In the genomic region with DNA sequence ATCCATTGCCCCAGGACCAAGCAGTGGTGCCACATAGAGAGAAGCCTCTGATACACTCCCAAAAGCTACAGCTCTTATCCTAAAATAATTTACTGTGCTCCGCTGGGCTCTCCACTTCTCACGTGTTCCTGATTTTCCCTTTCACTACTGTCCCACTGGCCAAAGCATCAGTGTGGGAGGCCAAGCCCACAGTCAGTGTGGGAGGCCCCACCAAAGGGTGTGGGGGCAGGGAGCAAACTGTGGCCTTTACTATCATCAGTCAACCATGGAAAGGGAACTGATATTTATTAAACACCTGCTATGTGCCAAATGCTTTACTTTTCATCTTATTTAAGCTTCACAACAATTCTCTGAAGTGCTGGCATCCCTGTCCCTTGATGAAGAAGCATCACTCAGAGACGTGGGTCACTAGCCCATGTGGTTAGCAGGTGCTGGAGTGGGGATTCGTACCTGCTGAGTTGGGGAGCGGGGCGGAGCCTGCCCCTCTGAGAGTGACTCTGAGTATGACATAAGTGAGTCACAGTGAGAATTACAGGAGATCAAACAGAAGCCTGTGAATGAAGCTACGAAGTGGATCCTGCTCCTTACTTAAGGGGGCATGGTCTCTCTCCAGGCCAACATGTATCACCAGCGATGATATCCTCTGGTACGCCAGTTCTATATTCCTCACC, we compare ENCODE assay signal across 21 cellular contexts. TPM values are rescaled to one million over a fixed set of nuclear protein-coding genes. Genes with fewer than 3 reads are reported as not detected.
A peak's percentile ranks its signal among the peaks of the same experiment; 100 is the strongest.
DNase-seq lines count a peak whose midpoint lies in the region; ATAC-seq and TF ChIP-seq lines count a peak whose summit lies in the region.
"Had no signal": no experiment of that assay in that cellular context is flagged by ENCODE, and none has a peak within 500 bp of the region (broad histone marks: within the 10 kb centered on the region; RNA-seq: fewer than 3 reads in every experiment).

No MANE protein-coding gene starts in this region.

- H4K91ac ChIP-seq in neuronal stem cell (ENCODE audit: low read depth, low read length, poor library complexity): no peak overlapping the region

- H3K9me3 Mint-ChIP-seq in type B pancreatic cell (peaks cover 11% of the 10 kb centered on the region), GM23338 (no peaks in the 10 kb centered on the region)
- H3K9me3 Mint-ChIP-seq in stimulated activated naive CD8-positive, alpha-beta T cell treated with anti-CD3 and anti-CD28 coated beads, Interleukin-15, amount 100 ng/mL, for 72 hours: no peaks in the 10 kb centered on the region
- H3K9me3 Mint-ChIP-seq: CD4-positive, CD25-positive, alpha-beta regulatory T cell had no signal

- no peak overlapping the region for H3K4me2 ChIP-seq in mammary epithelial cell (ENCODE audit: insufficient read depth, low read depth, low read length)
- peak overlapping the region; percentile 14; the same call in 1 of the 2 replicates for H3K4me2 ChIP-seq in OCI-LY7 (ENCODE audit: low read length)
- H3K4me2 ChIP-seq in GM23338: no peak overlapping the region
- no peak overlapping the region for H3K4me2 ChIP-seq in neuronal stem cell (ENCODE audit: insufficient read depth, low read length, poor library complexity, severe bottlenecking)
- H3K4me2 ChIP-seq: SK-N-SH had no signal

- H4K20me1 ChIP-seq in mammary epithelial cell (ENCODE audit: insufficient read depth, low read length): no peaks in the 10 kb centered on the region
- H4K20me1 ChIP-seq in OCI-LY7 (ENCODE audit: insufficient read depth, low read length): no peaks in the 10 kb centered on the region
- H4K20me1 ChIP-seq in GM23338 (replicated peaks; ENCODE audit: insufficient read depth): no peaks in the 10 kb centered on the region

- H2AK5ac ChIP-seq in neuronal stem cell (ENCODE audit: low read depth, low read length): no peak overlapping the region

- no peak overlapping the region for H4K8ac ChIP-seq in neuronal stem cell (ENCODE audit: low read depth, low read length)

- H3K27me3 Mint-ChIP-seq in type B pancreatic cell (peaks cover 10% of the 10 kb centered on the region), GM23338 (ENCODE audit: insufficient read depth, low read depth, poor library complexity) (peaks cover 10% of the 10 kb centered on the region)
- no peaks in the 10 kb centered on the region for H3K27me3 Mint-ChIP-seq in stimulated activated naive CD8-positive, alpha-beta T cell treated with anti-CD3 and anti-CD28 coated beads, Interleukin-15, amount 100 ng/mL, for 72 hours

- H2BK120ac ChIP-seq in neuronal stem cell (ENCODE audit: low read depth, low read length): no peak overlapping the region

- no peak overlapping the region for H3K4me3 ChIP-seq in breast epithelium
- H3K4me3 ChIP-seq in mammary epithelial cell (replicated peaks in 1 of 3; ENCODE audit: insufficient read depth in 1 of 3, low read depth in 2 of 3, low read length in 3 of 3): no peak overlapping the region
- H3K4me3 ChIP-seq in OCI-LY7 (ENCODE audit: low read depth, low read length, poor library complexity, severe bottlenecking): no peak overlapping the region
- no peak overlapping the region for H3K4me3 ChIP-seq in GM23338
- no peak overlapping the region for H3K4me3 ChIP-seq in neuronal stem cell (ENCODE audit: low read length in 2 of 2)

- no peak overlapping the region for H3K18ac ChIP-seq in neuronal stem cell (ENCODE audit: low read length)

- no peak overlapping the region for H3K4ac ChIP-seq in neuronal stem cell (ENCODE audit: low read length)

- H3K27me3 ChIP-seq in breast epithelium: no peaks in the 10 kb centered on the region
- H3K27me3 ChIP-seq in mammary epithelial cell (ENCODE audit: insufficient read depth, low read length): no peaks in the 10 kb centered on the region
- no peaks in the 10 kb centered on the region for H3K27me3 ChIP-seq in GM23338 (ENCODE audit: insufficient read depth)
- peaks cover 0 to 7% (median 0%) of the 10 kb centered on the region in 3 experiments for H3K27me3 ChIP-seq in neuronal stem cell (ENCODE audit: control insufficient read depth in 3 of 3, insufficient read depth in 3 of 3, low read depth in 1 of 3, low read length in 3 of 3)

- H3K36me3 ChIP-seq in breast epithelium: no peaks in the 10 kb centered on the region
- H3K36me3 ChIP-seq in mammary epithelial cell (ENCODE audit: insufficient read depth, low read length): no peaks in the 10 kb centered on the region
- H3K36me3 ChIP-seq in OCI-LY7 (ENCODE audit: insufficient read depth, low read length): no peaks in the 10 kb centered on the region
- H3K36me3 ChIP-seq in GM23338 (ENCODE audit: insufficient read depth): no peaks in the 10 kb centered on the region
- no peaks in the 10 kb centered on the region for H3K36me3 ChIP-seq in neuronal stem cell (replicated peaks in 1 of 2; ENCODE audit: control insufficient read depth in 2 of 2, insufficient read depth in 2 of 2, low read length in 2 of 2)

- no TSS peak for BruUV-seq in mammary epithelial cell (replicated peaks; lab: Mats Ljungman, UMichigan)
- no TSS peak for BruUV-seq in OCI-LY7 (replicated peaks; lab: Mats Ljungman, UMichigan)

- H3K4me3 Mint-ChIP-seq in type B pancreatic cell (no peak overlapping the region), GM23338 (no peak overlapping the region)
- no peak overlapping the region for H3K4me3 Mint-ChIP-seq in stimulated activated naive CD8-positive, alpha-beta T cell treated with anti-CD3 and anti-CD28 coated beads, Interleukin-15, amount 100 ng/mL, for 72 hours
- H3K4me3 Mint-ChIP-seq: CD4-positive, CD25-positive, alpha-beta regulatory T cell had no signal

- no peak for ATAC-seq in GM23338
- no peak for ATAC-seq in stimulated activated naive CD8-positive, alpha-beta T cell treated with anti-CD3 and anti-CD28 coated beads, Interleukin-15, amount 100 ng/mL, for 72 hours
- ATAC-seq: HepG2 had no signal

- H3K79me2 ChIP-seq in mammary epithelial cell (ENCODE audit: insufficient read depth, low read length) (no peaks in the 10 kb centered on the region), OCI-LY7 (ENCODE audit: insufficient read depth, low read depth, low read length) (no peaks in the 10 kb centered on the region), GM23338 (replicated peaks; ENCODE audit: insufficient read depth) (no peaks in the 10 kb centered on the region)

- peaks cover 49% of the 10 kb centered on the region for H3K4me1 Mint-ChIP-seq in type B pancreatic cell (ENCODE audit: unreplicated experiment)
- H3K4me1 Mint-ChIP-seq in GM23338: peaks cover 47% of the 10 kb centered on the region
- H3K4me1 Mint-ChIP-seq in stimulated activated naive CD8-positive, alpha-beta T cell treated with anti-CD3 and anti-CD28 coated beads, Interleukin-15, amount 100 ng/mL, for 72 hours: peaks cover 7% of the 10 kb centered on the region

- H3K9me2 ChIP-seq in OCI-LY7 (ENCODE audit: insufficient read depth, low read length) (no peaks in the 10 kb centered on the region), GM23338 (ENCODE audit: insufficient read depth) (no peaks in the 10 kb centered on the region)
- H3K9me2 ChIP-seq: SK-N-SH had no signal

- in situ Hi-C loops in mammary epithelial cell (cut with MboI; ENCODE audit: low sequenced_read_pairs in 2 of 2): no loop called here

- H2AFZ ChIP-seq in mammary epithelial cell (ENCODE audit: low read depth, low read length): no peak overlapping the region
- H2AFZ ChIP-seq in OCI-LY7 (ENCODE audit: low read length): no peak overlapping the region
- H2AFZ ChIP-seq in GM23338: no peak overlapping the region
- no peak overlapping the region for H2AFZ ChIP-seq in neuronal stem cell (ENCODE audit: low read length)

- TF ChIP-seq CTCF in breast epithelium (IDR thresholded peaks at IDR 0.05): no peak
- no peak for TF ChIP-seq CTCF in mammary epithelial cell (conservative IDR thresholded peaks at IDR 0.05 in 1 of 2, IDR thresholded peaks at IDR 0.05 in 1 of 2; ENCODE audit: extremely low read depth in 1 of 2, insufficient read depth in 1 of 2, low read depth in 1 of 2, low read length in 2 of 2)
- no peak for TF ChIP-seq CTCF in OCI-LY7 (conservative IDR thresholded peaks at IDR 0.05; ENCODE audit: low read length)
- TF ChIP-seq CTCF in type B pancreatic cell (conservative IDR thresholded peaks at IDR 0.05): no peak
- no peak for TF ChIP-seq CTCF in GM23338 (conservative IDR thresholded peaks at IDR 0.05; ENCODE audit: low read depth in 2 of 2)

- peak overlapping the region; percentile 66 for H3K27ac Mint-ChIP-seq in type B pancreatic cell
- H3K27ac Mint-ChIP-seq in GM23338: no peak overlapping the region
- H3K27ac Mint-ChIP-seq in stimulated activated naive CD8-positive, alpha-beta T cell treated with anti-CD3 and anti-CD28 coated beads, Interleukin-15, amount 100 ng/mL, for 72 hours: peak overlapping the region in 1 of 2 donors; percentile 38
- H3K27ac Mint-ChIP-seq: CD4-positive, CD25-positive, alpha-beta regulatory T cell had no signal

- WGBS in mammary epithelial cell (ENCODE audit: low coverage, missing lambda C conversion rate): 89% methylated on average over 9 of the region's 9 CpGs
- no CpG with 5 or more reads among the region's 9 CpGs for WGBS in neuronal stem cell (ENCODE audit: extremely low coverage in 2 of 2, insufficient read length in 2 of 2, insufficient replicate concordance in 1 of 2), 2 donors

- CTCF ChIA-PET in mammary epithelial cell (lab: Charles Lee; ENCODE audit: low non-redundant PET): no interaction called here
- CTCF ChIA-PET in OCI-LY7 (lab: Charles Lee; ENCODE audit: unreplicated experiment): no interaction called here

- H3K27ac ChIP-seq in breast epithelium (peak overlapping the region; percentile 88 to 93), mammary epithelial cell (ENCODE audit: insufficient read depth, low read depth, low read length) (no peak overlapping the region), OCI-LY7 (ENCODE audit: low read depth, low read length, poor library complexity, severe bottlenecking) (no peak overlapping the region), GM23338 (ENCODE audit: low read depth) (no peak overlapping the region), neuronal stem cell (replicated peaks; ENCODE audit: low read length) (no peak overlapping the region)
- H3K27ac ChIP-seq: RWPE1 had no signal

- dilution Hi-C loops in mammary epithelial cell (cut with HindIII; ENCODE audit: low sequenced_read_pairs): loop anchor here (5.0 kb wide), 2 partner anchors 37 to 38 kb away; no protein-coding TSS in a partner anchor

- POLR2A ChIA-PET in OCI-LY7 (lab: Charles Lee): interaction anchor here (1.2 kb wide), 1 partner anchor 34 kb away, joined by 3 read pairs; no protein-coding TSS in a partner anchor

- no peak overlapping the region for H2BK12ac ChIP-seq in neuronal stem cell (ENCODE audit: low read length)

- no peak for TF ChIP-seq POLR2A in breast epithelium (IDR thresholded peaks at IDR 0.05)

- intact Hi-C loops in breast epithelium (cut with DNase I; ENCODE audit: low total_unique reads): no loop called here
- intact Hi-C loops in mammary epithelial cell (cut with micrococcal nuclease): no loop called here
- intact Hi-C loops in OCI-LY7 (cut with micrococcal nuclease; ENCODE audit: unreplicated experiment): no loop called here

- DNase-seq in breast epithelium (ENCODE audit: low spot score in 2 of 2) (no peak), mammary epithelial cell (no peak), OCI-LY7 (ENCODE audit: low spot score) (peak; percentile 48), islet precursor cell (peak; percentile 43), type B pancreatic cell (ENCODE audit: extremely low spot score, unreplicated experiment) (no peak), GM23338 (ENCODE audit: low spot score) (no peak), neuronal stem cell (ENCODE audit: low spot score) (no peak)
- DNase-seq in stimulated activated naive CD8-positive, alpha-beta T cell treated with anti-CD3 and anti-CD28 coated beads, Interleukin-15, amount 100 ng/mL, for 72 hours: no peak
- DNase-seq: CD4-positive, CD25-positive, alpha-beta regulatory T cell; COR-L47; DND-41; KBM-7; NCI-H1105; NCI-H146; NCI-H2029; NCI-H2227 treated with DMSO at 0.1 percent for 48 hours; NCI-H524 treated with DMSO at 0.1 percent for 48 hours; SHP77 treated with DMSO at 0.1 percent for 48 hours; SK-N-SH had no signal

- no peaks in the 10 kb centered on the region for H3F3A ChIP-seq in GM23338 (replicated peaks; ENCODE audit: low read depth)

- H2BK15ac ChIP-seq in neuronal stem cell (ENCODE audit: low read length): no peak overlapping the region

- H3K9ac ChIP-seq in mammary epithelial cell (ENCODE audit: insufficient read depth, low read length) (no peak overlapping the region), neuronal stem cell (ENCODE audit: low read depth, low read length, poor library complexity) (no peak overlapping the region)
- H3K9ac ChIP-seq: SK-N-SH had no signal

- no peak overlapping the region for H2BK5ac ChIP-seq in neuronal stem cell (ENCODE audit: low read length)

- no peak overlapping the region for H3K14ac ChIP-seq in neuronal stem cell (ENCODE audit: low read length)

- H3K36me3 Mint-ChIP-seq in type B pancreatic cell (no peaks in the 10 kb centered on the region), GM23338 (ENCODE audit: low read depth) (no peaks in the 10 kb centered on the region; the same call in 2 of the 3 replicates)
- H3K36me3 Mint-ChIP-seq: CD4-positive, CD25-positive, alpha-beta regulatory T cell had no signal

- no peaks in the 10 kb centered on the region for H3K79me1 ChIP-seq in neuronal stem cell (ENCODE audit: low read depth, low read length)

- no peak overlapping the region for H3K23ac ChIP-seq in neuronal stem cell (ENCODE audit: low read depth, low read length, poor library complexity)

- H3K4me1 ChIP-seq in breast epithelium: peaks cover 0 to 9% of the 10 kb centered on the region in 2 donors
- H3K4me1 ChIP-seq in mammary epithelial cell (ENCODE audit: insufficient read depth, low read length): peaks cover 11% of the 10 kb centered on the region
- peaks cover 18% of the 10 kb centered on the region for H3K4me1 ChIP-seq in OCI-LY7 (ENCODE audit: insufficient read depth, low read length, poor library complexity, severe bottlenecking)
- H3K4me1 ChIP-seq in GM23338 (ENCODE audit: insufficient read depth): peaks cover 13% of the 10 kb centered on the region
- peaks cover 0 to 10% of the 10 kb centered on the region in 2 donors for H3K4me1 ChIP-seq in neuronal stem cell (ENCODE audit: control insufficient read depth in 2 of 2, insufficient read depth in 1 of 2, low read depth in 1 of 2, low read length in 2 of 2)

- H3K9me3 ChIP-seq in breast epithelium: no peaks in the 10 kb centered on the region
- no peaks in the 10 kb centered on the region for H3K9me3 ChIP-seq in mammary epithelial cell (replicated peaks; ENCODE audit: insufficient read depth, low read length)
- no peaks in the 10 kb centered on the region for H3K9me3 ChIP-seq in OCI-LY7 (ENCODE audit: low read length)
- no peaks in the 10 kb centered on the region for H3K9me3 ChIP-seq in neuronal stem cell (replicated peaks in 1 of 2; ENCODE audit: control insufficient read depth in 2 of 2, insufficient read depth in 1 of 2, low read depth in 1 of 2, low read length in 2 of 2)
- H3K9me3 ChIP-seq: SK-N-SH had no signal

RNA-seq across cellular contexts. Expression of a gene that starts 50.4 kb away (rescaled TPM):
- 10 to 100 TPM; 13.2 to 20.0 (median 17.4) TPM for total RNA-seq in breast epithelium
- total RNA-seq in mammary epithelial cell: 10 to 100 TPM in 1 of 2 donors, 1 to 10 TPM in 1; 8.3 to 10.2 TPM
- polyA plus RNA-seq in mammary epithelial cell: 11.0 TPM
- polyA minus RNA-seq in mammary epithelial cell: 1.4 TPM
- total RNA-seq in OCI-LY7 (2014; rRNA removed; shearing (Covaris generic)): 0.41 and 0.51 TPM in 2 replicates
- total RNA-seq in OCI-LY7 (2022): 4.0 and 4.3 TPM in 2 replicates
- 6.1 and 14.9 TPM in 2 replicates for total RNA-seq in type B pancreatic cell (ENCODE audit: low replicate concordance)
- 0.12 and 1.3 TPM in 2 replicates for total RNA-seq in GM23338 (2014; rRNA removed; shearing (Covaris generic))
- 2.2 and 2.6 TPM in 2 replicates for polyA plus RNA-seq in GM23338 (2016; fragmentation: Nextera tagmentation; extraction: Ambion mirVana)
- 6.1 TPM for polyA plus RNA-seq in neuronal stem cell (2013, experiment 1 of 2)
- 6.9 TPM for polyA plus RNA-seq in neuronal stem cell (2013, experiment 2 of 2)

Comparison
In these comparisons a context has a peak if more than half of its experiments do, and no peak if none do; other contexts are left out.
1. H3K27ac ChIP-seq: peak in breast epithelium (2 of 2); none in mammary epithelial cell (single experiment), OCI-LY7 (single experiment), GM23338 (single experiment) and neuronal stem cell (single experiment).
2. DNase-seq: peak in OCI-LY7 (single experiment) and islet precursor cell (single experiment); none in breast epithelium (0 of 2), mammary epithelial cell (single experiment), type B pancreatic cell (single experiment), GM23338 (single experiment), neuronal stem cell (single experiment) and stimulated activated naive CD8-positive, alpha-beta T cell treated with anti-CD3 and anti-CD28 coated beads, Interleukin-15, amount 100 ng/mL, for 72 hours (0 of 2).